Comparison of ENCODE assay signal across 1 cellular context in genomic region chr19:6460099-6460884, GRCh38.
TF ChIP-seq lines count a peak whose summit lies in the region.

No MANE protein-coding gene starts in this region.

TF ChIP-seq in GM12878, 131 proteins besides CTCF, POLR2A, EP300 and RAD21 (continued from another document and continues in another):
- no peak for TF ChIP-seq CUX1 (IDR thresholded peaks at IDR 0.05; ENCODE audit: insufficient replicate concordance, low read depth, low read length)
- TF ChIP-seq TCF7 (IDR thresholded peaks at IDR 0.05; ENCODE audit: borderline replicate concordance), result no peak
- TF ChIP-seq EZH2 (IDR thresholded peaks at IDR 0.05; ENCODE audit: borderline replicate concordance, control insufficient read depth, low read depth, low read length), result no peak
- TF ChIP-seq ZNF274 (IDR thresholded peaks at IDR 0.05; ENCODE audit: insufficient read depth, insufficient read length), result no peak
- TF ChIP-seq ATF7 (IDR thresholded peaks at IDR 0.05; ENCODE audit: low read depth), result no peak; the same call in 1 of the 2 replicates
- TF ChIP-seq ATF3 (IDR thresholded peaks at IDR 0.05; ENCODE audit: borderline replicate concordance, extremely low read depth, low read depth, low read length), result no peak
- TF ChIP-seq IRF3 (IDR thresholded peaks at IDR 0.05), result no peak
- no peak for TF ChIP-seq PAX8 (IDR thresholded peaks at IDR 0.05)
- TF ChIP-seq RELA (IDR thresholded peaks at IDR 0.05; ENCODE audit: borderline replicate concordance, partially characterized antibody), result peak; percentile 84
- peak; percentile 29; the same call in 1 of the 2 replicates for TF ChIP-seq JUNB (IDR thresholded peaks at IDR 0.05)
- TF ChIP-seq SMC3 (IDR thresholded peaks at IDR 0.05; ENCODE audit: borderline replicate concordance, low read length), result peak; percentile 13; the same call in 1 of the 2 replicates
- peak; percentile 63; the same call in 1 of the 2 replicates for TF ChIP-seq TCF3 (IDR thresholded peaks at IDR 0.05; ENCODE audit: borderline replicate concordance, insufficient read depth, low read depth, low read length)
- TF ChIP-seq SP1 (IDR thresholded peaks at IDR 0.05; ENCODE audit: low read depth, low read length), result peak; percentile 59
- TF ChIP-seq ZNF217 (IDR thresholded peaks at IDR 0.05), result peak; percentile 97
- no peak for TF ChIP-seq ZBTB11 (CRISPR knock-in tag; IDR thresholded peaks at IDR 0.05)
- no peak for TF ChIP-seq TARDBP (IDR thresholded peaks at IDR 0.05; ENCODE audit: borderline replicate concordance)
- peak; percentile 75; the same call in 1 of the 2 replicates for TF ChIP-seq POLR2AphosphoS5 (IDR thresholded peaks at IDR 0.05; ENCODE audit: low read length)
- peak; percentile 59; the same call in 1 of the 2 replicates for TF ChIP-seq CREB1 (IDR thresholded peaks at IDR 0.05; ENCODE audit: low read depth)
- TF ChIP-seq NFXL1 (IDR thresholded peaks at IDR 0.05; ENCODE audit: borderline replicate concordance), result no peak
- TF ChIP-seq KDM1A (IDR thresholded peaks at IDR 0.05; ENCODE audit: borderline replicate concordance), result no peak
- no peak; the same call in 1 of the 2 replicates for TF ChIP-seq ZSCAN29 (IDR thresholded peaks at IDR 0.05)
- no peak for TF ChIP-seq E2F8 (IDR thresholded peaks at IDR 0.05; ENCODE audit: low read depth, partially characterized antibody)
- no peak for TF ChIP-seq MTA3 (IDR thresholded peaks at IDR 0.05; ENCODE audit: borderline replicate concordance, low read length)
- peak; percentile 73 for TF ChIP-seq SMARCA5 (IDR thresholded peaks at IDR 0.05)
- TF ChIP-seq EGR1 (IDR thresholded peaks at IDR 0.05; ENCODE audit: borderline replicate concordance in 1 of 2, low read depth in 2 of 2, low read length in 2 of 2), result no peak
- no peak for TF ChIP-seq ZZZ3 (IDR thresholded peaks at IDR 0.05; ENCODE audit: control insufficient read depth, insufficient read length, low read depth)
- no peak for TF ChIP-seq SREBF2 (IDR thresholded peaks at IDR 0.05; ENCODE audit: low read length)
- TF ChIP-seq GATAD2B (conservative IDR thresholded peaks at IDR 0.05; ENCODE audit: low read depth), result peak; percentile 69
- TF ChIP-seq KLF5 (IDR thresholded peaks at IDR 0.05; ENCODE audit: partially characterized antibody), result no peak
- TF ChIP-seq E4F1 (IDR thresholded peaks at IDR 0.05; ENCODE audit: borderline replicate concordance, partially characterized antibody), result peak; percentile 35
- TF ChIP-seq MEF2B (IDR thresholded peaks at IDR 0.05; ENCODE audit: partially characterized antibody, poor library complexity, severe bottlenecking), result peak; percentile 68
- TF ChIP-seq SUZ12 (IDR thresholded peaks at IDR 0.05; ENCODE audit: unreplicated experiment), result no peak
- TF ChIP-seq HDAC2 (IDR thresholded peaks at IDR 0.05), result no peak
- no peak for TF ChIP-seq SREBF1 (IDR thresholded peaks at IDR 0.05; ENCODE audit: low read length)
- TF ChIP-seq HDGF (IDR thresholded peaks at IDR 0.05), result peak; percentile 20; the same call in 1 of the 2 replicates
- no peak; the same call in 1 of the 2 replicates for TF ChIP-seq WRNIP1 (IDR thresholded peaks at IDR 0.05; ENCODE audit: borderline replicate concordance, low read depth, low read length)
- no peak for TF ChIP-seq ZNF592 (IDR thresholded peaks at IDR 0.05)
- 0 out of 2 replicates have a peak, but pooled peaks have one; percentile 11 for TF ChIP-seq RFX5 (IDR thresholded peaks at IDR 0.05; ENCODE audit: low read depth, low read length)
- no peak for TF ChIP-seq BCL11A (IDR thresholded peaks at IDR 0.05; ENCODE audit: low read depth, low read length)
- TF ChIP-seq MYB (IDR thresholded peaks at IDR 0.05; ENCODE audit: borderline replicate concordance, low read depth, low read length), result no peak
- TF ChIP-seq CHD4 (IDR thresholded peaks at IDR 0.05), result no peak
